Comparison of ENCODE assay signal across 8 cellular contexts in genomic region chr6:131199568-131200272, GRCh38.
DNase-seq lines count a peak whose midpoint lies in the region; ATAC-seq and TF ChIP-seq lines count a peak whose summit lies in the region.

No MANE protein-coding gene starts in this region.

- H3K36me3 ChIP-seq in OCI-LY1 (ENCODE audit: insufficient read depth, low read length) = no peaks in the 10 kb centered on the region

- H2AFZ ChIP-seq in OCI-LY1 (ENCODE audit: low read length) = no peak overlapping the region

- H3K9ac ChIP-seq in OCI-LY1 (ENCODE audit: low read length) = no peak overlapping the region

- H3K27ac ChIP-seq in C4-2B (no peak overlapping the region), OCI-LY1 (ENCODE audit: low read depth, low read length, poor library complexity, severe bottlenecking) (no peak overlapping the region)

- ATAC-seq in GM19025 (IDR thresholded peaks at IDR 0.05; ENCODE audit: low read depth, unreplicated experiment) (peak; percentile 100), HG03139 (IDR thresholded peaks at IDR 0.05; ENCODE audit: unreplicated experiment) (peak; percentile 100)

- H3K9me2 ChIP-seq in OCI-LY1 (ENCODE audit: low read depth, low read length) = no peaks in the 10 kb centered on the region

- H3K4me2 ChIP-seq in OCI-LY1 (ENCODE audit: low read length) = no peak overlapping the region

- DNase-seq in activated T-cell treated with anti-CD3 and anti-CD28 coated beads for 48 hours (ENCODE audit: low read depth) (peak; percentile 33), fibroblast of the aortic adventitia (ENCODE audit: low read depth) (peak; percentile 63), pulmonary artery endothelial cell (ENCODE audit: low read depth, low spot score) (peak; percentile 29), NCI-H187 treated with DMSO at 0.1 percent for 48 hours (lab: John Stamatoyannopoulos, UW) (no peak)

- no peaks in the 10 kb centered on the region for H3K4me1 ChIP-seq in OCI-LY1 (ENCODE audit: insufficient read depth, low read length, severe bottlenecking)

- H3K79me2 ChIP-seq in OCI-LY1 (ENCODE audit: insufficient read depth, low read length) = no peaks in the 10 kb centered on the region

- no peaks in the 10 kb centered on the region for H3K9me3 ChIP-seq in OCI-LY1 (ENCODE audit: low read length)

- H3K4me3 ChIP-seq in OCI-LY1 (ENCODE audit: low read depth, low read length, poor library complexity, severe bottlenecking) (no peak overlapping the region), fibroblast of the aortic adventitia (ENCODE audit: low read depth, low read length) (no peak overlapping the region)

- TF ChIP-seq CTCF in C4-2B (conservative IDR thresholded peaks at IDR 0.05) (peak; percentile 62), OCI-LY1 (IDR thresholded peaks at IDR 0.05; ENCODE audit: low read length) (peak; percentile 58), fibroblast of the aortic adventitia (IDR thresholded peaks at IDR 0.05; ENCODE audit: insufficient read depth, low read length) (peak; percentile 74)

- H3F3A ChIP-seq in OCI-LY1 (ENCODE audit: insufficient read depth, low read length) = no peaks in the 10 kb centered on the region

- no peaks in the 10 kb centered on the region for H3K27me3 ChIP-seq in OCI-LY1 (ENCODE audit: insufficient read depth, low read length)

- H4K20me1 ChIP-seq in OCI-LY1 (ENCODE audit: insufficient read depth, low read length) = no peaks in the 10 kb centered on the region
